ENCODE assay signal across 1 cellular context in the genomic region with DNA sequence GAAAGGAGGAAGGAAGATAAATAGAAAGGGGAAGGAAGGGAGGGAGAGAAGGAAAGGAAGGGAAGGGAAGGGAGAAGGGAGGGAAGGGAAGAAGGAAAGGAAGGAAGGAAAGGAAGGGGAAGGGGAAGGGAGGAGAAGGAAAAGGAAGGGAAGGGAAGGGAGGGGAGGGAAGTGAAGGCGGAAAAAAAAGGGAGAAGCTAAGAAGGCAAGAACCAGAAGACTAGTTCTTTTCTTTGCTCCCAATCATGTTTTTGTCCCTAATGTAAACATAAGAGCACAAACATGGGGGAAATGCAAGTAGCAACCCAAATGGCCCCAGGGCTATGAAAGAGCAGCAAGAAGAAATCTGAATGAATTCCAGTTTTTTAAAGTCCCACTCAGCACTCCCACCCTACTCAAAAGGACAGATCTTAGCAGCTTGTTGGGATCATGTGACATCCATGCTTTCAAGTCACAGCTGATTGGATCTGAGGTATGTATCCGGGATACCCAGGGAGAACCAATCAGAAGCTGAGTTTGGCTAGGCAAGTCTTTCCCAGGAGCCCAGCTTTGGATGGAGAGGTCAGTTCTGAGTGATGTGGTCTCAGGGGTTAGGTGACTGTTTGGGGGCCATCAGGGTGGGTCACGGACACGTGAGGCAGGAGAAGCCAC.
TF ChIP-seq lines count a peak whose summit lies in the region.

No MANE protein-coding gene starts in this region.

TF ChIP-seq in K562, 482 proteins besides CTCF, POLR2A, EP300 and RAD21 (continued from another document):
- TF ChIP-seq, protein P1, sequence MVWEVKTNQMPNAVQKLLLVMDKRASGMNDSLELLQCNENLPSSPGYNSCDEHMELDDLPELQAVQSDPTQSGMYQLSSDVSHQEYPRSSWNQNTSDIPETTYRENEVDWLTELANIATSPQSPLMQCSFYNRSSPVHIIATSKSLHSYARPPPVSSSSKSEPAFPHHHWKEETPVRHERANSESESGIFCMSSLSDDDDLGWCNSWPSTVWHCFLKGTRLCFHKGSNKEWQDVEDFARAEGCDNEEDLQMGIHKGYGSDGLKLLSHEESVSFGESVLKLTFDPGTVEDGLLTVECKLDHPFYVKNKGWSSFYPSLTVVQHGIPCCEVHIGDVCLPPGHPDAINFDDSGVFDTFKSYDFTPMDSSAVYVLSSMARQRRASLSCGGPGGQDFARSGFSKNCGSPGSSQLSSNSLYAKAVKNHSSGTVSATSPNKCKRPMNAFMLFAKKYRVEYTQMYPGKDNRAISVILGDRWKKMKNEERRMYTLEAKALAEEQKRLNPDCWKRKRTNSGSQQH (CRISPR knock-in tag; IDR thresholded peaks at IDR 0.05) = 0 out of 2 replicates have a peak, but pooled peaks have one; percentile 49
- TF ChIP-seq ZNF431 (CRISPR knock-in tag; IDR thresholded peaks at IDR 0.05) = no peak
- no peak for TF ChIP-seq ZNF780A (CRISPR knock-in tag; IDR thresholded peaks at IDR 0.05)
- TF ChIP-seq ZNF518B (CRISPR knock-in tag; IDR thresholded peaks at IDR 0.05) = no peak
- no peak for TF ChIP-seq MTF1 (CRISPR knock-in tag; IDR thresholded peaks at IDR 0.05; ENCODE audit: borderline replicate concordance)
- TF ChIP-seq NFATC3 (IDR thresholded peaks at IDR 0.05) = no peak
- TF ChIP-seq RFX1 (IDR thresholded peaks at IDR 0.05) = no peak
- no peak for TF ChIP-seq CCAR2 (IDR thresholded peaks at IDR 0.05; ENCODE audit: low read depth, low read length)
- TF ChIP-seq ZBTB8A (IDR thresholded peaks at IDR 0.05; ENCODE audit: partially characterized antibody) = no peak
- no peak for TF ChIP-seq MAZ (CRISPR knock-in tag; conservative IDR thresholded peaks at IDR 0.05 in 1 of 2, IDR thresholded peaks at IDR 0.05 in 1 of 2)
- TF ChIP-seq, protein P2, sequence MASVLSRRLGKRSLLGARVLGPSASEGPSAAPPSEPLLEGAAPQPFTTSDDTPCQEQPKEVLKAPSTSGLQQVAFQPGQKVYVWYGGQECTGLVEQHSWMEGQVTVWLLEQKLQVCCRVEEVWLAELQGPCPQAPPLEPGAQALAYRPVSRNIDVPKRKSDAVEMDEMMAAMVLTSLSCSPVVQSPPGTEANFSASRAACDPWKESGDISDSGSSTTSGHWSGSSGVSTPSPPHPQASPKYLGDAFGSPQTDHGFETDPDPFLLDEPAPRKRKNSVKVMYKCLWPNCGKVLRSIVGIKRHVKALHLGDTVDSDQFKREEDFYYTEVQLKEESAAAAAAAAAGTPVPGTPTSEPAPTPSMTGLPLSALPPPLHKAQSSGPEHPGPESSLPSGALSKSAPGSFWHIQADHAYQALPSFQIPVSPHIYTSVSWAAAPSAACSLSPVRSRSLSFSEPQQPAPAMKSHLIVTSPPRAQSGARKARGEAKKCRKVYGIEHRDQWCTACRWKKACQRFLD (CRISPR knock-in tag; IDR thresholded peaks at IDR 0.05) = peak; percentile 38; the same call in 1 of the 2 replicates
- TF ChIP-seq ELF4 (CRISPR knock-in tag; IDR thresholded peaks at IDR 0.05) = 0 out of 2 replicates have a peak, but pooled peaks have one; percentile 56
- TF ChIP-seq OTX1 (CRISPR knock-in tag; IDR thresholded peaks at IDR 0.05) = peak; percentile 64; the same call in 1 of the 2 replicates
- TF ChIP-seq GATA2 (CRISPR knock-in tag; IDR thresholded peaks at IDR 0.05) = no peak
- no peak for TF ChIP-seq RNF219 (CRISPR knock-in tag; IDR thresholded peaks at IDR 0.05)
- TF ChIP-seq, protein P3, sequence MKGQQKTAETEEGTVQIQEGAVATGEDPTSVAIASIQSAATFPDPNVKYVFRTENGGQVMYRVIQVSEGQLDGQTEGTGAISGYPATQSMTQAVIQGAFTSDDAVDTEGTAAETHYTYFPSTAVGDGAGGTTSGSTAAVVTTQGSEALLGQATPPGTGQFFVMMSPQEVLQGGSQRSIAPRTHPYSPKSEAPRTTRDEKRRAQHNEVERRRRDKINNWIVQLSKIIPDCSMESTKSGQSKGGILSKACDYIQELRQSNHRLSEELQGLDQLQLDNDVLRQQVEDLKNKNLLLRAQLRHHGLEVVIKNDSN (CRISPR knock-in tag; IDR thresholded peaks at IDR 0.05) = 0 out of 2 replicates have a peak, but pooled peaks have one; percentile 12
- TF ChIP-seq, protein P4, sequence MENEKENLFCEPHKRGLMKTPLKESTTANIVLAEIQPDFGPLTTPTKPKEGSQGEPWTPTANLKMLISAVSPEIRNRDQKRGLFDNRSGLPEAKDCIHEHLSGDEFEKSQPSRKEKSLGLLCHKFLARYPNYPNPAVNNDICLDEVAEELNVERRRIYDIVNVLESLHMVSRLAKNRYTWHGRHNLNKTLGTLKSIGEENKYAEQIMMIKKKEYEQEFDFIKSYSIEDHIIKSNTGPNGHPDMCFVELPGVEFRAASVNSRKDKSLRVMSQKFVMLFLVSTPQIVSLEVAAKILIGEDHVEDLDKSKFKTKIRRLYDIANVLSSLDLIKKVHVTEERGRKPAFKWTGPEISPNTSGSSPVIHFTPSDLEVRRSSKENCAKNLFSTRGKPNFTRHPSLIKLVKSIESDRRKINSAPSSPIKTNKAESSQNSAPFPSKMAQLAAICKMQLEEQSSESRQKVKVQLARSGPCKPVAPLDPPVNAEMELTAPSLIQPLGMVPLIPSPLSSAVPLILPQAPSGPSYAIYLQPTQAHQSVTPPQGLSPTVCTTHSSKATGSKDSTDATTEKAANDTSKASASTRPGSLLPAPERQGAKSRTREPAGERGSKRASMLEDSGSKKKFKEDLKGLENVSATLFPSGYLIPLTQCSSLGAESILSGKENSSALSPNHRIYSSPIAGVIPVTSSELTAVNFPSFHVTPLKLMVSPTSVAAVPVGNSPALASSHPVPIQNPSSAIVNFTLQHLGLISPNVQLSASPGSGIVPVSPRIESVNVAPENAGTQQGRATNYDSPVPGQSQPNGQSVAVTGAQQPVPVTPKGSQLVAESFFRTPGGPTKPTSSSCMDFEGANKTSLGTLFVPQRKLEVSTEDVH (IDR thresholded peaks at IDR 0.05; ENCODE audit: low read depth, partially characterized antibody) = no peak
- no peak for TF ChIP-seq TCFL5 (CRISPR knock-in tag; conservative IDR thresholded peaks at IDR 0.05)
- TF ChIP-seq FOXJ2 (tag; IDR thresholded peaks at IDR 0.05) = no peak
- TF ChIP-seq, protein P5, sequence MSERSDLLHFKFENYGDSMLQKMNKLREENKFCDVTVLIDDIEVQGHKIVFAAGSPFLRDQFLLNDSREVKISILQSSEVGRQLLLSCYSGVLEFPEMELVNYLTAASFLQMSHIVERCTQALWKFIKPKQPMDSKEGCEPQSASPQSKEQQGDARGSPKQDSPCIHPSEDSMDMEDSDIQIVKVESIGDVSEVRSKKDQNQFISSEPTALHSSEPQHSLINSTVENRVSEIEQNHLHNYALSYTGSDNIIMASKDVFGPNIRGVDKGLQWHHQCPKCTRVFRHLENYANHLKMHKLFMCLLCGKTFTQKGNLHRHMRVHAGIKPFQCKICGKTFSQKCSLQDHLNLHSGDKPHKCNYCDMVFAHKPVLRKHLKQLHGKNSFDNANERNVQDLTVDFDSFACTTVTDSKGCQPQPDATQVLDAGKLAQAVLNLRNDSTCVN (CRISPR knock-in tag; IDR thresholded peaks at IDR 0.05) = peak; percentile 65; the same call in 1 of the 2 replicates
- no peak for TF ChIP-seq POLR2G (IDR thresholded peaks at IDR 0.05; ENCODE audit: low read depth, low read length)
- no peak for TF ChIP-seq TAF15 (IDR thresholded peaks at IDR 0.05; ENCODE audit: low read depth, low read length)
- TF ChIP-seq ZNF668 (CRISPR knock-in tag; IDR thresholded peaks at IDR 0.05) = no peak
- TF ChIP-seq, protein P6, sequence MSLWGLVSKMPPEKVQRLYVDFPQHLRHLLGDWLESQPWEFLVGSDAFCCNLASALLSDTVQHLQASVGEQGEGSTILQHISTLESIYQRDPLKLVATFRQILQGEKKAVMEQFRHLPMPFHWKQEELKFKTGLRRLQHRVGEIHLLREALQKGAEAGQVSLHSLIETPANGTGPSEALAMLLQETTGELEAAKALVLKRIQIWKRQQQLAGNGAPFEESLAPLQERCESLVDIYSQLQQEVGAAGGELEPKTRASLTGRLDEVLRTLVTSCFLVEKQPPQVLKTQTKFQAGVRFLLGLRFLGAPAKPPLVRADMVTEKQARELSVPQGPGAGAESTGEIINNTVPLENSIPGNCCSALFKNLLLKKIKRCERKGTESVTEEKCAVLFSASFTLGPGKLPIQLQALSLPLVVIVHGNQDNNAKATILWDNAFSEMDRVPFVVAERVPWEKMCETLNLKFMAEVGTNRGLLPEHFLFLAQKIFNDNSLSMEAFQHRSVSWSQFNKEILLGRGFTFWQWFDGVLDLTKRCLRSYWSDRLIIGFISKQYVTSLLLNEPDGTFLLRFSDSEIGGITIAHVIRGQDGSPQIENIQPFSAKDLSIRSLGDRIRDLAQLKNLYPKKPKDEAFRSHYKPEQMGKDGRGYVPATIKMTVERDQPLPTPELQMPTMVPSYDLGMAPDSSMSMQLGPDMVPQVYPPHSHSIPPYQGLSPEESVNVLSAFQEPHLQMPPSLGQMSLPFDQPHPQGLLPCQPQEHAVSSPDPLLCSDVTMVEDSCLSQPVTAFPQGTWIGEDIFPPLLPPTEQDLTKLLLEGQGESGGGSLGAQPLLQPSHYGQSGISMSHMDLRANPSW (CRISPR knock-in tag; IDR thresholded peaks at IDR 0.05) = no peak
- no peak for TF ChIP-seq FOSL1 (tag; conservative IDR thresholded peaks at IDR 0.05)
- no peak for TF ChIP-seq MAFK (IDR thresholded peaks at IDR 0.05; ENCODE audit: low read length)
- TF ChIP-seq XRCC5 (IDR thresholded peaks at IDR 0.05; ENCODE audit: low read depth, low read length) = no peak
